Comparison of ENCODE assay signal across 22 cellular contexts in the genomic region with DNA sequence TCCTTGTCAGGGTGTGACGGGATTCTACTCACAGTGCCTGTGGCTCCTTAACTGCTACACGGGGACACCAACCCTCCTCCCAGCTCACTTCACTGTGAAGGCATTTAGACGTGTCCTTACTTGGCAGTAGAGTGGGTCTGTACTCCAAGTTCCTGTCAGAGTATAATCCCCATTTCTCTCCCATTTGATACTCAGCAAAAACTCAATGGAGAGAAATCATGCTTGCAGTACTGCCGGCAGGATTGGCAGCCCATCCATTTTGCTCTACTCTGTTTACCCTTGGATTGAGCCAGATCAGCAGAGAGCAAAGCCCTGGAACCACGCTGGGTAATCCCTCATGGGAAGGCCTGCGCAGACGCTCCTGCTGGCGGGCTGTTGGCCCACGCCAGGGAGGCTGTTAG. TPM values are rescaled to one million over a fixed set of nuclear protein-coding genes. Genes with fewer than 3 reads are reported as not detected.
DNase-seq lines count a peak whose midpoint lies in the region; ATAC-seq and TF ChIP-seq lines count a peak whose summit lies in the region.
"Had no signal": no experiment of that assay in that cellular context is flagged by ENCODE, and none has a peak within 500 bp of the region (broad histone marks: within the 10 kb centered on the region; RNA-seq: fewer than 3 reads in every experiment).

No MANE protein-coding gene starts in this region.

- intact Hi-C loops in esophagus squamous epithelium (cut with DNase I) = loop anchor here (10.0 kb wide), 1 partner anchor 188 kb away; no protein-coding TSS in a partner anchor
- intact Hi-C loops in gastrocnemius medialis (cut with DNase I; ENCODE audit: low total_unique reads) = no loop called here
- intact Hi-C loops in sciatic nerve (cut with DNase I) = no loop called here

- no peaks in the 10 kb centered on the region for H3K9me3 ChIP-seq in WERI-Rb-1 (ENCODE audit: severe bottlenecking)
- H3K9me3 ChIP-seq in esophagus squamous epithelium = no peaks in the 10 kb centered on the region
- H3K9me3 ChIP-seq in gastrocnemius medialis = no peaks in the 10 kb centered on the region
- H3K9me3 ChIP-seq: A549, SJSA1 had no signal

- H3K4me1 ChIP-seq in esophagus squamous epithelium = peaks cover 9 to 44% (median 12%) of the 10 kb centered on the region in 3 donors
- H3K4me1 ChIP-seq in gastrocnemius medialis = peaks cover 49 to 53% of the 10 kb centered on the region in 2 donors
- H3K4me1 ChIP-seq: SJSA1 had no signal

- H3K4me3 ChIP-seq in WERI-Rb-1 (ENCODE audit: low read depth, low read length) (peak overlapping the region; percentile 27), esophagus squamous epithelium (no peak overlapping the region), gastrocnemius medialis (peak overlapping the region in 1 of 4 donors; percentile 19)
- H3K4me3 ChIP-seq: A549, SJSA1 had no signal

- H3K27me3 ChIP-seq in WERI-Rb-1 (ENCODE audit: insufficient read depth, low read depth, severe bottlenecking) = no peaks in the 10 kb centered on the region
- H3K27me3 ChIP-seq in esophagus squamous epithelium = no peaks in the 10 kb centered on the region
- H3K27me3 ChIP-seq in gastrocnemius medialis = no peaks in the 10 kb centered on the region
- H3K27me3 ChIP-seq: SJSA1 had no signal

- no peaks in the 10 kb centered on the region for H3K36me3 ChIP-seq in WERI-Rb-1
- peaks cover 0 to 33% (median 0%) of the 10 kb centered on the region in 3 donors for H3K36me3 ChIP-seq in esophagus squamous epithelium
- H3K36me3 ChIP-seq in gastrocnemius medialis = peaks cover 0 to 8% of the 10 kb centered on the region in 2 donors
- H3K36me3 ChIP-seq: SJSA1 had no signal

- WGBS in esophagus squamous epithelium, 2 donors = 25 to 32% methylated on average over 9 of the region's 9 CpGs

- H3K9me3 Mint-ChIP-seq in immature natural killer cell = no peaks in the 10 kb centered on the region

- in situ Hi-C loops in gastrocnemius medialis (cut with MboI; ENCODE audit: low sequenced_read_pairs in 4 of 4) = loop anchor here in 2 of 4 donors (10.0 kb wide), 1 partner anchor 188 kb away; no protein-coding TSS in a partner anchor

- no peak overlapping the region for H3K4me3 Mint-ChIP-seq in immature natural killer cell

- DNase-seq in ELF-1 (ENCODE audit: low read depth, low spot score) (peak; percentile 14), WERI-Rb-1 (peak; percentile 78), esophagus squamous epithelium (lab: John Stamatoyannopoulos, UW) (no peak), gastrocnemius medialis (peak; percentile 54 to 61), immature natural killer cell (no peak), sciatic nerve (ENCODE audit: low spot score) (no peak)
- DNase-seq: DMS153, EL, NCI-H1048, NCI-H1436 treated with DMSO at 0.1 percent for 48 hours, NCI-H2029 treated with DMSO at 0.1 percent for 48 hours, NCI-H2171 treated with DMSO at 0.1 percent for 48 hours, NCI-H446 treated with DMSO at 0.1 percent for 48 hours, PC-3 had no signal

- H3K27ac ChIP-seq in WERI-Rb-1 (peak overlapping the region; percentile 52), esophagus squamous epithelium (peak overlapping the region in 3 of 4 donors; percentile 50 to 76 (median 71)), gastrocnemius medialis (peak overlapping the region; percentile 95 to 98 (median 96))
- H3K27ac ChIP-seq: A549, C4-2B, KMS-11, SJSA1 had no signal

- ATAC-seq in gastrocnemius medialis = peak; percentile 58 to 75
- ATAC-seq in GM21576 (IDR thresholded peaks at IDR 0.05; ENCODE audit: unreplicated experiment) = no peak
- no peak for ATAC-seq in sciatic nerve
- ATAC-seq: A549, HCT116, HepG2, PC-3 had no signal

- no peak for TF ChIP-seq POLR2A in esophagus squamous epithelium (IDR thresholded peaks at IDR 0.05)
- TF ChIP-seq POLR2A in gastrocnemius medialis (IDR thresholded peaks at IDR 0.05) = no peak

- TF ChIP-seq CTCF in WERI-Rb-1 (IDR thresholded peaks at IDR 0.05; ENCODE audit: low read depth, low read length) (no peak), esophagus squamous epithelium (IDR thresholded peaks at IDR 0.05) (peak in 1 of 6 experiments; percentile 5), gastrocnemius medialis (IDR thresholded peaks at IDR 0.05 in 4 of 5, conservative IDR thresholded peaks at IDR 0.05 in 1 of 5) (no peak)

- H3K27me3 Mint-ChIP-seq in immature natural killer cell (ENCODE audit: low read depth in 3 of 3) = no peaks in the 10 kb centered on the region

- H3K4me1 Mint-ChIP-seq in immature natural killer cell = peaks cover 2 to 11% of the 10 kb centered on the region in 2 donors

- H3K27ac Mint-ChIP-seq in immature natural killer cell = no peak overlapping the region

- H3K36me3 Mint-ChIP-seq in immature natural killer cell = peaks cover 0 to 17% (median 4%) of the 10 kb centered on the region in 3 donors

RNA-seq across cellular contexts. Expression of gene ARL11, which starts 28.9 kb away (rescaled TPM):
- total RNA-seq in esophagus squamous epithelium (1 to 10 TPM in 1 of 4 donors, under 1 TPM in 3; 0.22 to 1.9 (median 0.95) TPM), gastrocnemius medialis (under 1 TPM; 0.10 to 0.20 (median 0.12) TPM), sciatic nerve (1.1 TPM)
- 1 to 10 TPM in 1 of 3 donors, under 1 TPM in 2; 0.27 to 1.3 (median 0.38) TPM for polyA plus RNA-seq in immature natural killer cell
- total RNA-seq: M059J, PC-3 had no signal
- polyA plus RNA-seq: A549 had no signal

RNA-seq across cellular contexts. Expression of gene EBPL, which starts 34.0 kb away (rescaled TPM):
- total RNA-seq in esophagus squamous epithelium (100 to 1,000 TPM; 117 to 146 (median 127) TPM), gastrocnemius medialis (10 to 100 TPM in 1 of 4 donors, 1 to 10 TPM in 3; 3.8 to 11.0 (median 8.8) TPM), sciatic nerve (38.9 TPM)
- 10 to 100 TPM; 47.3 to 53.6 (median 49.6) TPM for polyA plus RNA-seq in immature natural killer cell

Comparison
In these comparisons a context has a peak if more than half of its experiments do, and no peak if none do; other contexts are left out.
1. DNase-seq: peak in ELF-1 (single experiment), WERI-Rb-1 (single experiment) and gastrocnemius medialis (2 of 2); none in esophagus squamous epithelium (single experiment), immature natural killer cell (0 of 3) and sciatic nerve (single experiment).
2. ATAC-seq: peak in gastrocnemius medialis (2 of 2); none in GM21576 (single experiment) and sciatic nerve (single experiment).
3. Peak in every context shown above with its lines, with median percentiles within 50 percentile points of each other: H3K27ac ChIP-seq.